Comparison of ENCODE assay signal across 17 cellular contexts in the genomic region with DNA sequence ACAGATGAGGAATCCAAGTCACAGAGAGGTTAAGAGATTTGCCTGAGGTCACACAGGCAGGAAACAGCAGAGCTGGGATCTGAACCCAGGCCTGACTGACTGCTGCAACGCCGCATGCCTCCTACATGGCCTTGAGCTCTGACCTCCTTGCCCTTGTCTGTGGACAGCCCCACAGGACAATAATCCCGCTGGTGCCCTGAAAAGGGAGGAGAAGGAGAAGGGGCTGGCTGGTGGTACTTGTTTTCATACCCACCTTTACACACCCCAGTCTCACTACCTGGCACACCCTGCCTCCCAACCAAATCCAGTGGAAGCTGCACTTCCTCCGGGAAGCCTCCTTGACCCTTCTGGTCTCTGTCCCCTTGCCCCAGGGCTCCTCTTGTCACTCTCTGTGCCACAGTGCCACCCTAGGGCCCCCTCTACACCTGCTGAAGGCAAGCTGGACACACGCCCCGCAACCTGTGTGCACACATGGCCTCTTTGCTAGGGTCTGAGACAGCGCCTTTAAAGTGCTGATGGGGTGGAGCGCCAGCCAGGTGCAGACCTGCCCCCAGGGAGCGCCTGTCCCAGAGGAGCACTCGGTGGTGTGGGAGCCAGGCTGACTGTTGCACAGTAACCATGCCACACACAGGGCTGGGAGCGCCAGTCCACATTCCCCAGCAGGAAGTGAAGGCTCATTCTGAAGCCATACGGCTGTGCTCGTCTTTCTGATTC. TPM values are rescaled to one million over a fixed set of nuclear protein-coding genes. Genes with fewer than 3 reads are reported as not detected.
DNase-seq lines count a peak whose midpoint lies in the region; ATAC-seq and TF ChIP-seq lines count a peak whose summit lies in the region.
"Had no signal": no experiment of that assay in that cellular context is flagged by ENCODE, and none has a peak within 500 bp of the region (broad histone marks: within the 10 kb centered on the region; RNA-seq: fewer than 3 reads in every experiment).

No MANE protein-coding gene starts in this region.

- H3K4me1 Mint-ChIP-seq in chondrocyte (ENCODE audit: low read depth) = peaks cover 68% of the 10 kb centered on the region

- H3K9me3 ChIP-seq in mucosa of descending colon (no peaks in the 10 kb centered on the region), upper lobe of right lung (no peaks in the 10 kb centered on the region)
- H3K9me3 ChIP-seq: tibial artery had no signal

- H3K27me3 Mint-ChIP-seq in chondrocyte (ENCODE audit: low read depth) = no peaks in the 10 kb centered on the region
- H3K27me3 Mint-ChIP-seq: activated T-cell treated with anti-CD3 and anti-CD28 coated beads, Interleukin-2, amount 50 U/mL, for 24 hours had no signal

- H3K27ac Mint-ChIP-seq in chondrocyte (ENCODE audit: unreplicated experiment) = no peak overlapping the region
- H3K27ac Mint-ChIP-seq: activated T-cell treated with anti-CD3 and anti-CD28 coated beads, Interleukin-2, amount 50 U/mL, for 24 hours; naive thymus-derived CD8-positive, alpha-beta T cell had no signal

- TF ChIP-seq CTCF in chondrocyte (IDR thresholded peaks at IDR 0.05) (no peak), mucosa of descending colon (IDR thresholded peaks at IDR 0.05) (no peak), upper lobe of right lung (IDR thresholded peaks at IDR 0.05) (no peak)

- no peak overlapping the region for H3K4me3 ChIP-seq in mucosa of descending colon
- no peak overlapping the region for H3K4me3 ChIP-seq in upper lobe of right lung
- H3K4me3 ChIP-seq: tibial artery had no signal

- ATAC-seq in Right ventricle myocardium superior (ENCODE audit: poor library complexity) (no peak), Right ventricle myocardium inferior (no peak), mucosa of descending colon (no peak), upper lobe of right lung (no peak), HG03280 (IDR thresholded peaks at IDR 0.05; ENCODE audit: unreplicated experiment) (no peak)
- ATAC-seq: naive thymus-derived CD8-positive, alpha-beta T cell had no signal

- H3K4me3 Mint-ChIP-seq in chondrocyte (ENCODE audit: unreplicated experiment) = no peak overlapping the region
- H3K4me3 Mint-ChIP-seq: activated T-cell treated with anti-CD3 and anti-CD28 coated beads, Interleukin-2, amount 50 U/mL, for 24 hours had no signal

- H3K36me3 ChIP-seq in mucosa of descending colon (ENCODE audit: low read depth) (no peaks in the 10 kb centered on the region), upper lobe of right lung (no peaks in the 10 kb centered on the region)

- peaks cover 9% of the 10 kb centered on the region for H3K36me3 Mint-ChIP-seq in chondrocyte (ENCODE audit: low read depth)
- H3K36me3 Mint-ChIP-seq: naive thymus-derived CD8-positive, alpha-beta T cell had no signal

- DNase-seq in Right ventricle myocardium superior (peak; percentile 39), Right ventricle myocardium inferior (ENCODE audit: missing footprints) (no peak), chondrocyte (ENCODE audit: low spot score) (peak; percentile 89), mucosa of descending colon (peak in 2 of 3 donors; percentile 23 to 43), upper lobe of right lung (no peak), NCI-H2227 (lab: John Stamatoyannopoulos, UW; ENCODE audit: unreplicated experiment) (no peak), foreskin melanocyte (no peak)
- DNase-seq: activated CD4-positive, alpha-beta T cell treated with anti-CD3 and anti-CD28 coated beads for 1 hour; activated T-cell treated with anti-CD3 and anti-CD28 coated beads, Interleukin-2, amount 50 U/mL, for 24 hours; amygdala; KBM-7; NCI-H1417 treated with DMSO at 0.1 percent for 48 hours; OCI-M1; T-helper 1 cell had no signal

- peaks cover 20% of the 10 kb centered on the region for H3K4me1 ChIP-seq in mucosa of descending colon (ENCODE audit: low read depth)
- peaks cover 61% of the 10 kb centered on the region for H3K4me1 ChIP-seq in upper lobe of right lung

- peak overlapping the region; percentile 51 for H3K27ac ChIP-seq in upper lobe of right lung

- H3K27me3 ChIP-seq in upper lobe of right lung = no peaks in the 10 kb centered on the region
- H3K27me3 ChIP-seq: tibial artery had no signal

- intact Hi-C loops in Right ventricle myocardium superior (cut with DNase I) = no loop called here
- intact Hi-C loops in Right ventricle myocardium inferior (cut with DNase I) = no loop called here
- intact Hi-C loops in mucosa of descending colon (cut with DNase I, micrococcal nuclease) = no loop called here
- intact Hi-C loops in upper lobe of right lung (cut with DNase I) = no loop called here

- H3K9me3 Mint-ChIP-seq in chondrocyte (ENCODE audit: low read depth) = no peaks in the 10 kb centered on the region
- H3K9me3 Mint-ChIP-seq: activated T-cell treated with anti-CD3 and anti-CD28 coated beads, Interleukin-2, amount 50 U/mL, for 24 hours; naive thymus-derived CD8-positive, alpha-beta T cell had no signal

RNA-seq across cellular contexts. Expression of a gene that starts 38.6 kb away (rescaled TPM):
- total RNA-seq in Right ventricle myocardium superior = 53.3 TPM
- total RNA-seq in Right ventricle myocardium inferior = 60.1 TPM
- total RNA-seq in chondrocyte = 37.4 to 45.1 TPM (median 43.8 TPM) in 3 replicates
- total RNA-seq in mucosa of descending colon = 100 to 1,000 TPM in 1 of 3 donors, 10 to 100 TPM in 1, 1 to 10 TPM in 1; 5.6 to 125 (median 22.8) TPM
- total RNA-seq in upper lobe of right lung = 32.4 TPM

RNA-seq across cellular contexts. Expression of a gene that starts 59.6 kb away (rescaled TPM):
- total RNA-seq in Right ventricle myocardium superior (146 TPM), Right ventricle myocardium inferior (151 TPM), chondrocyte (11.0 to 16.2 TPM (median 15.2 TPM) in 3 replicates), mucosa of descending colon (10 to 100 TPM; 54.6 to 88.5 (median 77.3) TPM), upper lobe of right lung (30.7 TPM)

Comparison
In these comparisons a context has a peak if more than half of its experiments do, and no peak if none do; other contexts are left out.
1. DNase-seq: peak in Right ventricle myocardium superior (single experiment), chondrocyte (single experiment) and mucosa of descending colon (2 of 3); none in Right ventricle myocardium inferior (single experiment), upper lobe of right lung (single experiment), NCI-H2227 (single experiment) and foreskin melanocyte (single experiment).